ENCODE assay signal across 28 cellular contexts in genomic region chr10:123417414-123417813, GRCh38.
"Had no signal": no experiment of that assay in that cellular context is flagged by ENCODE, and none has a peak within 500 bp of the region (broad histone marks: within the 10 kb centered on the region; RNA-seq: fewer than 3 reads in every experiment).

No MANE protein-coding gene starts in this region.

- H3K27ac Mint-ChIP-seq: activated CD8-positive, alpha-beta T cell treated with anti-CD3 and anti-CD28 coated beads, Interleukin-2, amount 10 ng/mL, durations not matched to agents 7 days and 5 days; activated naive CD4-positive, alpha-beta T cell treated with anti-CD3 and anti-CD28 coated beads, Interleukin-2, amount 50 U/mL, for 24 hours; activated T-cell treated with anti-CD3 and anti-CD28 coated beads, Interleukin-2, amount 50 U/mL, for 24 hours; activated T-helper 1 cell treated with anti-CD3 and anti-CD28 coated beads, Interleukin-12 subunit alpha, Interleukin-12 subunit beta, Interleukin-2, Interleukin-4 antibody, amounts not matched to agents 30 ng/mL and 10 ng/mL and 1 ng/mL, durations not matched to agents 14 hours and 24 hours and 36 hours; T-cell had no signal

- H3K4me1 ChIP-seq: breast epithelium, colonic mucosa had no signal

- H3K27me3 ChIP-seq: colonic mucosa had no signal

- H3K4me3 Mint-ChIP-seq: activated CD8-positive, alpha-beta T cell treated with anti-CD3 and anti-CD28 coated beads, Interleukin-2, amount 10 ng/mL, durations not matched to agents 7 days and 5 days; activated naive CD4-positive, alpha-beta T cell treated with anti-CD3 and anti-CD28 coated beads, Interleukin-2, amount 50 U/mL, for 24 hours; activated T-cell treated with anti-CD3 and anti-CD28 coated beads, Interleukin-2, amount 50 U/mL, for 24 hours; activated T-helper 1 cell treated with anti-CD3 and anti-CD28 coated beads, Interleukin-12 subunit alpha, Interleukin-12 subunit beta, Interleukin-2, Interleukin-4 antibody, amounts not matched to agents 30 ng/mL and 10 ng/mL and 1 ng/mL, durations not matched to agents 14 hours and 24 hours and 36 hours; T-cell had no signal

- H3K4me1 Mint-ChIP-seq: activated naive CD4-positive, alpha-beta T cell treated with anti-CD3 and anti-CD28 coated beads, Interleukin-2, amount 50 U/mL, for 24 hours; T-cell had no signal

- H3K9me3 Mint-ChIP-seq: activated naive CD4-positive, alpha-beta T cell treated with anti-CD3 and anti-CD28 coated beads, Interleukin-2, amount 50 U/mL, for 24 hours; activated T-cell treated with anti-CD3 and anti-CD28 coated beads, Interleukin-2, amount 50 U/mL, for 24 hours; activated T-helper 1 cell treated with anti-CD3 and anti-CD28 coated beads, Interleukin-12 subunit alpha, Interleukin-12 subunit beta, Interleukin-2, Interleukin-4 antibody, amounts not matched to agents 30 ng/mL and 10 ng/mL and 1 ng/mL, durations not matched to agents 14 hours and 24 hours and 36 hours; T-cell had no signal

- H3K36me3 Mint-ChIP-seq: activated naive CD4-positive, alpha-beta T cell treated with anti-CD3 and anti-CD28 coated beads, Interleukin-2, amount 50 U/mL, for 24 hours; T-cell had no signal

- H3K4me3 ChIP-seq: breast epithelium, colonic mucosa, SK-N-MC had no signal

- H3K27ac ChIP-seq: breast epithelium, colonic mucosa, KMS-11, SK-N-MC had no signal

- FAIRE-seq: TTC549 had no signal

- H3K9me3 ChIP-seq: breast epithelium, colonic mucosa had no signal

- H3K9ac ChIP-seq: KMS-11 had no signal

- H3K36me3 ChIP-seq: breast epithelium, colonic mucosa had no signal

- DNase-seq: activated CD4-positive, alpha-beta T cell treated with anti-CD3 and anti-CD28 coated beads for 4 hours; activated CD8-positive, alpha-beta T cell treated with anti-CD3 and anti-CD28 coated beads, Interleukin-2, amount 10 ng/mL, durations not matched to agents 7 days and 5 days; activated effector memory CD4-positive, alpha-beta T cell treated with Interleukin-2 at 50 U/mL for 16 hours; activated naive CD4-positive, alpha-beta T cell; activated T-cell treated with anti-CD3 and anti-CD28 coated beads, Interleukin-2, amount 50 U/mL, for 24 hours; aorta; colonic mucosa; NCI-H1105 treated with DMSO at 0.1 percent for 48 hours; NCI-H1436 treated with DMSO at 0.1 percent for 48 hours; NCI-H1930; NCI-H2171; NCI-H2227 treated with DMSO at 0.1 percent for 48 hours; NCI-H526; NCI-H774; OCI-M1; RPMI8226; T-cell; T-helper 2 cell; T1000 had no signal

- H3K4me2 ChIP-seq: KMS-11 had no signal

- ATAC-seq: activated CD4-positive, CD25-positive, alpha-beta regulatory T cell treated with anti-CD3 and anti-CD28 coated beads, Interleukin-2, amount 50 U/mL, for 24 hours; activated CD8-positive, alpha-beta T cell treated with anti-CD3 and anti-CD28 coated beads, Interleukin-2, amount 10 ng/mL, durations not matched to agents 7 days and 5 days; Panc1; Right ventricle myocardium inferior; T-cell had no signal
